Comparison of ENCODE assay signal across 9 cellular contexts in genomic region chr4:67198757-67199156, GRCh38.
A peak's percentile ranks its signal among the peaks of the same experiment; 100 is the strongest.
DNase-seq lines count a peak whose midpoint lies in the region; TF ChIP-seq lines count a peak whose summit lies in the region.
"Had no signal": no experiment of that assay in that cellular context is flagged by ENCODE, and none has a peak within 500 bp of the region (broad histone marks: within the 10 kb centered on the region; RNA-seq: fewer than 3 reads in every experiment).

No MANE protein-coding gene starts in this region.

- no peak overlapping the region for H3K27ac ChIP-seq in mammary epithelial cell (ENCODE audit: insufficient read depth, low read depth, low read length)
- no peak overlapping the region for H3K27ac ChIP-seq in caudate nucleus (ENCODE audit: low read depth, low read length)
- H3K27ac ChIP-seq in ovary = no peak overlapping the region
- H3K27ac ChIP-seq: SJSA1 had no signal

- no peaks in the 10 kb centered on the region for H3K9me3 Mint-ChIP-seq in progenitor cell of endocrine pancreas (ENCODE audit: low read depth)

- no peaks in the 10 kb centered on the region for H3K36me3 Mint-ChIP-seq in progenitor cell of endocrine pancreas (ENCODE audit: insufficient read depth)

- no peak overlapping the region for H2AFZ ChIP-seq in mammary epithelial cell (ENCODE audit: low read depth, low read length)

- H3K9me3 ChIP-seq in mammary epithelial cell (replicated peaks; ENCODE audit: insufficient read depth, low read length) (no peaks in the 10 kb centered on the region), ovary (no peaks in the 10 kb centered on the region)
- H3K9me3 ChIP-seq: SJSA1 had no signal

- no peak overlapping the region for H3K27ac Mint-ChIP-seq in progenitor cell of endocrine pancreas

- H3K9ac ChIP-seq in mammary epithelial cell (ENCODE audit: insufficient read depth, low read length) = no peak overlapping the region

- no peak overlapping the region for H3K4me3 ChIP-seq in NB4 (ENCODE audit: low read depth, low read length)
- H3K4me3 ChIP-seq in mammary epithelial cell (replicated peaks in 1 of 3; ENCODE audit: insufficient read depth in 1 of 3, low read depth in 2 of 3, low read length in 3 of 3) = no peak overlapping the region
- H3K4me3 ChIP-seq in ovary = no peak overlapping the region
- H3K4me3 ChIP-seq: SJSA1 had no signal

- dilution Hi-C loops in mammary epithelial cell (cut with HindIII; ENCODE audit: low sequenced_read_pairs) = no loop called here

- no peaks in the 10 kb centered on the region for H4K20me1 ChIP-seq in mammary epithelial cell (ENCODE audit: insufficient read depth, low read length)

- TF ChIP-seq POLR2A in NB4 (IDR thresholded peaks at IDR 0.05; ENCODE audit: extremely low read depth, insufficient read length) = no peak
- no peak for TF ChIP-seq POLR2A in ovary (IDR thresholded peaks at IDR 0.05)

- DNase-seq in NCI-H345 (lab: John Stamatoyannopoulos, UW) (peak; percentile 0), NCI-H345 treated with DMSO at 0.1 percent for 48 hours (lab: John Stamatoyannopoulos, UW; ENCODE audit: unreplicated experiment) (no peak), NB4 (ENCODE audit: low read depth) (peak; percentile 49), mammary epithelial cell (peak; percentile 42), progenitor cell of endocrine pancreas (ENCODE audit: low spot score, unreplicated experiment) (no peak), posterior vena cava (ENCODE audit: low spot score) (no peak), caudate nucleus (lab: John Stamatoyannopoulos, UW) (no peak), ovary (no peak)

- CTCF ChIA-PET in mammary epithelial cell (lab: Charles Lee; ENCODE audit: low non-redundant PET) = interaction anchor here (0.6 kb wide), 1 partner anchor 128 kb away, joined by 3 read pairs; no protein-coding TSS in a partner anchor

- intact Hi-C loops in mammary epithelial cell (cut with micrococcal nuclease) = no loop called here
- intact Hi-C loops in posterior vena cava (cut with DNase I) = no loop called here
- intact Hi-C loops in ovary (cut with DNase I) = no loop called here

- no TSS peak for BruUV-seq in mammary epithelial cell (replicated peaks; lab: Mats Ljungman, UMichigan)

- H3K36me3 ChIP-seq in mammary epithelial cell (ENCODE audit: insufficient read depth, low read length) (no peaks in the 10 kb centered on the region), ovary (no peaks in the 10 kb centered on the region)
- H3K36me3 ChIP-seq: SJSA1 had no signal

- H3K27me3 ChIP-seq in mammary epithelial cell (ENCODE audit: insufficient read depth, low read length) = peaks cover 2% of the 10 kb centered on the region
- H3K27me3 ChIP-seq in ovary = no peaks in the 10 kb centered on the region
- H3K27me3 ChIP-seq: SJSA1 had no signal

- no peaks in the 10 kb centered on the region for H3K79me2 ChIP-seq in mammary epithelial cell (ENCODE audit: insufficient read depth, low read length)

- in situ Hi-C loops in mammary epithelial cell (cut with MboI; ENCODE audit: low sequenced_read_pairs in 2 of 2) = no loop called here

- TF ChIP-seq EP300 in ovary (IDR thresholded peaks at IDR 0.05) = no peak

- H3K27me3 Mint-ChIP-seq in progenitor cell of endocrine pancreas = no peaks in the 10 kb centered on the region

- no peaks in the 10 kb centered on the region for H3K4me1 ChIP-seq in mammary epithelial cell (ENCODE audit: insufficient read depth, low read length)
- no peaks in the 10 kb centered on the region for H3K4me1 ChIP-seq in ovary (ENCODE audit: insufficient read depth)
- H3K4me1 ChIP-seq: SJSA1 had no signal

- H3K4me3 Mint-ChIP-seq in progenitor cell of endocrine pancreas (ENCODE audit: low read depth) = no peak overlapping the region

- TF ChIP-seq CTCF in NB4 (IDR thresholded peaks at IDR 0.05; ENCODE audit: low read depth, low read length) = peak; percentile 38
- TF ChIP-seq CTCF in mammary epithelial cell (conservative IDR thresholded peaks at IDR 0.05 in 1 of 2, IDR thresholded peaks at IDR 0.05 in 1 of 2; ENCODE audit: extremely low read depth in 1 of 2, insufficient read depth in 1 of 2, low read depth in 1 of 2, low read length in 2 of 2) = peak; percentile 21 to 36
- TF ChIP-seq CTCF in progenitor cell of endocrine pancreas (IDR thresholded peaks at IDR 0.05; ENCODE audit: unreplicated experiment) = peak; percentile 60
- TF ChIP-seq CTCF in ovary (IDR thresholded peaks at IDR 0.05) = no peak

- peaks cover 2% of the 10 kb centered on the region for H3K4me1 Mint-ChIP-seq in progenitor cell of endocrine pancreas (ENCODE audit: low read depth)

- WGBS in mammary epithelial cell (ENCODE audit: low coverage, missing lambda C conversion rate) = 51% methylated on average over 2 of the region's 2 CpGs
- 2 to 3% (median 3%) methylated on average over 2 of the region's 2 CpGs for WGBS in ovary, 3 donors

- H3K4me2 ChIP-seq in mammary epithelial cell (ENCODE audit: insufficient read depth, low read depth, low read length) = no peak overlapping the region

Comparison
In these comparisons a context has a peak if more than half of its experiments do, and no peak if none do; other contexts are left out.
1. DNase-seq: peak in NCI-H345 (single experiment), NB4 (single experiment) and mammary epithelial cell (single experiment); none in NCI-H345 treated with DMSO at 0.1 percent for 48 hours (single experiment), progenitor cell of endocrine pancreas (single experiment), posterior vena cava (single experiment), caudate nucleus (0 of 61) and ovary (0 of 5).
2. CTCF ChIP-seq: peak in NB4 (single experiment), mammary epithelial cell (2 of 2) and progenitor cell of endocrine pancreas (single experiment); none in ovary (0 of 3).